ENCODE assay signal across 8 cellular contexts in genomic region chr15:89888214-89888804, GRCh38. TPM values are rescaled to one million over a fixed set of nuclear protein-coding genes. Genes with fewer than 3 reads are reported as not detected.
DNase-seq lines count a peak whose midpoint lies in the region; ATAC-seq and TF ChIP-seq lines count a peak whose summit lies in the region.

No MANE protein-coding gene starts in this region.

- DNase-seq in ACHN = peak; percentile 56
- no peak for DNase-seq in GM13977 (ENCODE audit: low spot score)
- DNase-seq in RPMI7951 (ENCODE audit: low read depth) = peak; percentile 69
- DNase-seq in fibroblast of the conjunctiva (ENCODE audit: low read depth) = peak; percentile 69
- DNase-seq in middle frontal gyrus (ENCODE audit: extremely low spot score, low spot score) = no peak

- in situ Hi-C loops in ACHN (cut with HindIII; ENCODE audit: low pct_ligation_motif_present, low pct_unique_long_range_greater_than_20kb, low sequenced_read_pairs) = no loop called here
- in situ Hi-C loops in GM13977 (cut with MboI; ENCODE audit: low pct_unique_long_range_greater_than_20kb, low sequenced_read_pairs, unreplicated experiment) = no loop called here

- ATAC-seq in GM21528 (IDR thresholded peaks at IDR 0.05; ENCODE audit: low FRiP score, unreplicated experiment) = no peak
- no peak for ATAC-seq in HG03095 (IDR thresholded peaks at IDR 0.05; ENCODE audit: unreplicated experiment)
- no peak for ATAC-seq in HG02884 (IDR thresholded peaks at IDR 0.05; ENCODE audit: unreplicated experiment)

- peak; percentile 25 for TF ChIP-seq CTCF in GM13977 (IDR thresholded peaks at IDR 0.05; ENCODE audit: extremely low read depth, insufficient read depth, missing control alignments)

RNA-seq across cellular contexts. Expression of gene AP3S2, which starts 5.5 kb away (rescaled TPM):
- 56.0 and 61.0 TPM in 2 replicates for total RNA-seq in RPMI7951 (2014; rRNA removed; shearing (Covaris generic))

RNA-seq across cellular contexts. Expression of gene ARPIN, which starts 24.4 kb away (rescaled TPM):
- total RNA-seq in RPMI7951 (2014; rRNA removed; shearing (Covaris generic)) = 12.0 and 15.1 TPM in 2 replicates

Comparison
In these comparisons a context has a peak if more than half of its experiments do, and no peak if none do; other contexts are left out.
1. DNase-seq: peak in ACHN (single experiment), RPMI7951 (single experiment) and fibroblast of the conjunctiva (single experiment); none in GM13977 (single experiment) and middle frontal gyrus (single experiment).